In the genomic region with DNA sequence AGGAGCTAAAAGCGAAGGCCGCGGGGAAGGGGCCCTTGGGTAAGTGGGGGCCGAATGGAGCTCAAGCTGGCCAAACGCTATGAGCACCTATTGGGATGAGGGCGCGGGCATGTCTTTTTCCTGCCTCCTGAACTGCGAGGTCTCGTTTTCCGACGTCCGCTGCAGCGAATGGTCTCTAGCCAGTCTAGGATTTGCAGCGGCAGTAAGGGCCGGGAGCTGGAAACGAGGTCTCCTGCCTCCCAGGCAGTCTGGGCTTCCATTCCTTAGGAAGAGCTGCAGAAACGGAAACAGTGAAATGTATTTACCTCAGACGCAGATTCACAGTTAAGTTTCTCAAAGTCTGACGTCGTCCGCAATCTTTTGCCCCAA, we compare ENCODE assay signal across 7 cellular contexts. TPM values are rescaled to one million over a fixed set of nuclear protein-coding genes. Genes with fewer than 3 reads are reported as not detected.
DNase-seq lines count a peak whose midpoint lies in the region; ATAC-seq, FAIRE-seq and TF ChIP-seq lines count a peak whose summit lies in the region.

No MANE protein-coding gene starts in this region.

- peak overlapping the region; percentile 79; the same call in 1 of the 2 replicates for H4K8ac ChIP-seq in H1 (ENCODE audit: extremely low read depth, insufficient read depth, low read length)

- peak in 2 of 3 donors; percentile 2 to 5 for ATAC-seq in natural killer cell
- ATAC-seq in HG02885 (IDR thresholded peaks at IDR 0.05; ENCODE audit: poor library complexity, unreplicated experiment): no peak
- ATAC-seq in HG03097 (IDR thresholded peaks at IDR 0.05; ENCODE audit: low FRiP score, unreplicated experiment): no peak

- H3K4me1 ChIP-seq in OCI-LY7 (ENCODE audit: insufficient read depth, low read length, poor library complexity, severe bottlenecking) (peaks cover 53% of the 10 kb centered on the region), H1 (replicated peaks in 1 of 4; ENCODE audit: control insufficient read depth in 3 of 4, insufficient read depth in 4 of 4, low read length in 3 of 4) (peaks cover 0 to 8% (median 3%) of the 10 kb centered on the region in 4 experiments; a peak in 6 of 7 replicates)

- intact Hi-C loops in OCI-LY7 (cut with micrococcal nuclease; ENCODE audit: unreplicated experiment): loop anchor here (2.0 to 10.0 kb wide), 3 partner anchors 32 to 356 kb away; a partner anchor contains a TSS
- intact Hi-C loops in natural killer cell (cut with micrococcal nuclease): loop anchor here (1.0 kb wide), 2 partner anchors 33 to 39 kb away; no protein-coding TSS in a partner anchor

- FAIRE-seq in GM19239 (lab: Jason Lieb, UNC) (peak; percentile 89), H1 (lab: Jason Lieb, UNC) (no peak)

- H3K36me3 Mint-ChIP-seq in natural killer cell: no peaks in the 10 kb centered on the region

- CTCF ChIA-PET in OCI-LY7 (lab: Charles Lee; ENCODE audit: unreplicated experiment) (no interaction called here), H1 (lab: Charles Lee; ENCODE audit: partially characterized antibody) (interaction anchor here (0.8 to 2.5 kb wide), 9 partner anchors 11 to 548 kb away, joined by 3 to 16 read pairs (median 5); a partner anchor contains a TSS)

- no peak overlapping the region; the same call in 1 of the 2 replicates for H3K18ac ChIP-seq in H1 (ENCODE audit: extremely low read depth, low read length)

- peak overlapping the region; percentile 98 for H3K4me3 ChIP-seq in OCI-LY7 (ENCODE audit: low read depth, low read length, poor library complexity, severe bottlenecking)
- H3K4me3 ChIP-seq in H1 (ENCODE audit: extremely low read depth in 1 of 4, insufficient read depth in 2 of 4, low read depth in 3 of 4, low read length in 4 of 4): peak overlapping the region; percentile 80 to 99 (median 94)

- H3K9me2 ChIP-seq in OCI-LY7 (ENCODE audit: insufficient read depth, low read length): no peaks in the 10 kb centered on the region

- no peak overlapping the region for H2BK120ac ChIP-seq in H1 (replicated peaks; ENCODE audit: low read depth, low read length)

- H3K79me2 ChIP-seq in OCI-LY7 (ENCODE audit: insufficient read depth, low read depth, low read length) (peaks cover 45% of the 10 kb centered on the region), H1 (ENCODE audit: control insufficient read depth in 1 of 2, insufficient read depth in 2 of 2, low read length in 2 of 2) (peaks cover 5 to 34% of the 10 kb centered on the region in 2 experiments; a peak in 3 of 4 replicates)

- H3K36me3 ChIP-seq in OCI-LY7 (ENCODE audit: insufficient read depth, low read length) (peaks cover 43% of the 10 kb centered on the region), H1 (ENCODE audit: control insufficient read depth in 2 of 4, insufficient read depth in 4 of 4, low read length in 3 of 4) (peaks cover 3 to 27% (median 13%) of the 10 kb centered on the region in 4 experiments; a peak in 5 of 8 replicates)

- H4K20me1 ChIP-seq in OCI-LY7 (ENCODE audit: insufficient read depth, low read length) (peaks cover 14% of the 10 kb centered on the region), H1 (replicated peaks in 1 of 2; ENCODE audit: control insufficient read depth in 1 of 2, insufficient read depth in 2 of 2, low read length in 2 of 2) (peaks cover 0 to 4% of the 10 kb centered on the region in 2 experiments)

- peaks cover 3% of the 10 kb centered on the region; the same call in 1 of the 2 replicates for H3K23me2 ChIP-seq in H1 (ENCODE audit: low read depth, low read length)

- TF ChIP-seq EP300 in H1 (IDR thresholded peaks at IDR 0.05; ENCODE audit: borderline replicate concordance in 1 of 2, low read depth in 2 of 2, low read length in 2 of 2): no peak

- peak overlapping the region; percentile 96 for H2BK5ac ChIP-seq in H1 (ENCODE audit: low read depth, low read length)

- POLR2A ChIA-PET in OCI-LY7 (lab: Charles Lee) (interaction anchor here (0.5 to 2.4 kb wide), 7 partner anchors 11 to 116 kb away, joined by 3 to 16 read pairs (median 5); a partner anchor contains a TSS), H1 (lab: Charles Lee; ENCODE audit: partially characterized antibody) (interaction anchor here (0.8 to 10.3 kb wide), 20 partner anchors 10 to 223 kb away, joined by 3 to 233 read pairs (median 6); a partner anchor contains a TSS)

- no peaks in the 10 kb centered on the region for H3K9me3 ChIP-seq in OCI-LY7 (ENCODE audit: low read length)
- no peaks in the 10 kb centered on the region for H3K9me3 ChIP-seq in H1 (ENCODE audit: insufficient read depth in 2 of 2, low read depth in 1 of 2, low read length in 1 of 2)

- no peak overlapping the region for H4K91ac ChIP-seq in H1 (replicated peaks; ENCODE audit: insufficient read length, low read length)

- H3K9me3 Mint-ChIP-seq in natural killer cell: no peaks in the 10 kb centered on the region

- no peaks in the 10 kb centered on the region for H3K27me3 Mint-ChIP-seq in natural killer cell (ENCODE audit: low read depth in 2 of 2)

- BruUV-seq in OCI-LY7 (replicated peaks; lab: Mats Ljungman, UMichigan): TSS peak; percentile 76

- 2% methylated on average over 21 of the region's 21 CpGs; no CpG with 5 or more reads in 1 of the 2 experiments for WGBS in H1 (ENCODE audit: extremely low coverage in 1 of 2, insufficient coverage in 1 of 2, insufficient read length in 1 of 2, insufficient replicate concordance in 2 of 2, low coverage in 1 of 2, low lambda C conversion rate in 2 of 2, missing lambda C conversion rate in 1 of 2), 2 experiments

- H3K9ac ChIP-seq in H1 (replicated peaks in 1 of 4; ENCODE audit: extremely low read depth in 1 of 4, low read depth in 3 of 4, low read length in 3 of 4): peak overlapping the region; percentile 82 to 89 (median 87)

- TF ChIP-seq RAD21 in H1 (IDR thresholded peaks at IDR 0.05 in 1 of 2, conservative IDR thresholded peaks at IDR 0.05 in 1 of 2; ENCODE audit: low read depth in 2 of 2, low read length in 2 of 2): no peak

- H3K79me1 ChIP-seq in H1 (ENCODE audit: low read depth, low read length): peaks cover 8% of the 10 kb centered on the region

- no peaks in the 10 kb centered on the region for H3K27me3 ChIP-seq in H1 (replicated peaks in 1 of 4; ENCODE audit: control insufficient read depth in 3 of 4, extremely low read depth in 1 of 4, insufficient read depth in 3 of 4, low read length in 3 of 4)

- H3K4me2 ChIP-seq in OCI-LY7 (ENCODE audit: low read length) (peak overlapping the region; percentile 80), H1 (ENCODE audit: insufficient read depth in 1 of 2, low read depth in 2 of 2, low read length in 2 of 2) (peak overlapping the region; percentile 77 to 81)

- no peak for TF ChIP-seq POLR2A in H1 (IDR thresholded peaks at IDR 0.05; ENCODE audit: control extremely low read depth in 1 of 2, low read depth in 2 of 2, low read length in 2 of 2)

- H3K4me1 Mint-ChIP-seq in natural killer cell: peaks cover 29 to 32% of the 10 kb centered on the region in 2 donors

- H2BK20ac ChIP-seq in H1 (ENCODE audit: low read length): no peak overlapping the region

- peak overlapping the region; percentile 97 for H3K4me3 Mint-ChIP-seq in natural killer cell

- no peak overlapping the region for H3K4ac ChIP-seq in H1 (replicated peaks; ENCODE audit: insufficient read length, low read depth, low read length)

- peak overlapping the region; percentile 70 for H3K56ac ChIP-seq in H1 (replicated peaks; ENCODE audit: insufficient read length, low read depth, low read length)

- H3K27ac ChIP-seq in OCI-LY7 (ENCODE audit: low read depth, low read length, poor library complexity, severe bottlenecking) (peak overlapping the region; percentile 77), H1 (ENCODE audit: low read depth, low read length) (peak overlapping the region; percentile 80; the same call in 1 of the 2 replicates)

- peak overlapping the region in 1 of 2 donors; percentile 96 for H3K27ac Mint-ChIP-seq in natural killer cell

- H2AK5ac ChIP-seq in H1 (ENCODE audit: low read depth, low read length): peak overlapping the region; percentile 54; the same call in 1 of the 2 replicates

- no peak overlapping the region for H4K5ac ChIP-seq in H1 (ENCODE audit: insufficient read length, low read depth, low read length)

- no peak overlapping the region for H2BK12ac ChIP-seq in H1 (ENCODE audit: low read depth, low read length)

- no peak overlapping the region for H3K23ac ChIP-seq in H1 (ENCODE audit: insufficient read length)

- TF ChIP-seq CTCF in OCI-LY7 (conservative IDR thresholded peaks at IDR 0.05; ENCODE audit: low read length) (no peak), H1 (IDR thresholded peaks at IDR 0.05; ENCODE audit: control extremely low read depth in 1 of 3, insufficient read depth in 1 of 3, low read depth in 1 of 3, low read length in 3 of 3) (no peak), natural killer cell (IDR thresholded peaks at IDR 0.05) (no peak)

- no peak overlapping the region for H2BK15ac ChIP-seq in H1 (ENCODE audit: low read length)

- no peak for DNase-seq in GM19239 (ENCODE audit: insufficient read length, low spot score)
- DNase-seq in OCI-LY7 (ENCODE audit: low spot score): peak; percentile 22
- no peak for DNase-seq in H1 (ENCODE audit: low read depth in 1 of 2, low spot score in 2 of 2)
- DNase-seq in natural killer cell: peak; percentile 32
- no peak for DNase-seq in SKM-1 (lab: John Stamatoyannopoulos, UW; ENCODE audit: unreplicated experiment)

- H2AFZ ChIP-seq in OCI-LY7 (ENCODE audit: low read length): peak overlapping the region; percentile 11; the same call in 1 of the 2 replicates
- no peak overlapping the region for H2AFZ ChIP-seq in H1 (ENCODE audit: low read length)

- H3K14ac ChIP-seq in H1 (ENCODE audit: insufficient read length): no peak overlapping the region

RNA-seq across cellular contexts. Expression of a gene that starts 0.5 kb away (rescaled TPM):
- 313 and 486 TPM in 2 replicates for total RNA-seq in OCI-LY7 (2014; rRNA removed; shearing (Covaris generic))
- 226 and 250 TPM in 2 replicates for total RNA-seq in OCI-LY7 (2022)
- total RNA-seq in H1 (2021; fragmentation: NEBNext Ultra II Directional; extraction: Animal tissue kit (Norgen Biotek cat#: 25700)): 305 and 322 TPM in 2 replicates
- 83.3 and 138 TPM in 2 replicates for polyA plus RNA-seq in H1 (2011; rRNA removed)
- polyA plus RNA-seq in H1 (2011; cell fraction: cytosol; rRNA removed): 282 TPM
- polyA plus RNA-seq in H1 (2011; cell fraction: nucleus; rRNA removed): 36.5 TPM
- polyA plus RNA-seq in H1 (2012, experiment 1 of 2): 470 to 570 TPM (median 490 TPM) in 4 replicates
- polyA plus RNA-seq in H1 (2012, experiment 2 of 2): 141 TPM
- 965 TPM for polyA plus RNA-seq in H1 (2013, experiment 1 of 2)
- 959 TPM for polyA plus RNA-seq in H1 (2013, experiment 2 of 2)
- polyA minus RNA-seq in H1 (2011; rRNA and poly(A)+ RNA removed): 8.2 and 9.6 TPM in 2 replicates
- 42.3 TPM for polyA minus RNA-seq in H1 (2011; cell fraction: cytosol; rRNA and poly(A)+ RNA removed)
- 34.3 TPM for polyA minus RNA-seq in H1 (2011; cell fraction: nucleus; rRNA and poly(A)+ RNA removed)
- total RNA-seq in natural killer cell: 100 to 1,000 TPM; 192 to 239 (median 229) TPM

RNA-seq across cellular contexts. Expression of a gene that starts 0.7 kb away (rescaled TPM):
- total RNA-seq in OCI-LY7 (2014; rRNA removed; shearing (Covaris generic)): 22.0 and 23.0 TPM in 2 replicates
- total RNA-seq in OCI-LY7 (2022) (21.2 and 24.9 TPM in 2 replicates), natural killer cell (1 to 10 TPM; 4.4 to 8.8 (median 6.8) TPM)
- total RNA-seq in H1 (2021; fragmentation: NEBNext Ultra II Directional; extraction: Animal tissue kit (Norgen Biotek cat#: 25700)): 20.3 and 21.3 TPM in 2 replicates
- 19.7 and 21.4 TPM in 2 replicates for polyA plus RNA-seq in H1 (2011; rRNA removed)
- 26.3 TPM for polyA plus RNA-seq in H1 (2011; cell fraction: cytosol; rRNA removed)
- 18.4 TPM for polyA plus RNA-seq in H1 (2011; cell fraction: nucleus; rRNA removed)
- polyA plus RNA-seq in H1 (2012, experiment 1 of 2): 24.1 to 30.2 TPM (median 28.9 TPM) in 4 replicates
- polyA plus RNA-seq in H1 (2012, experiment 2 of 2): 17.1 TPM
- 16.7 TPM for polyA plus RNA-seq in H1 (2013, experiment 1 of 2)
- 16.9 TPM for polyA plus RNA-seq in H1 (2013, experiment 2 of 2)
- 17.1 and 17.4 TPM in 2 replicates for polyA minus RNA-seq in H1 (2011; rRNA and poly(A)+ RNA removed)
- 7.3 TPM for polyA minus RNA-seq in H1 (2011; cell fraction: cytosol; rRNA and poly(A)+ RNA removed)
- polyA minus RNA-seq in H1 (2011; cell fraction: nucleus; rRNA and poly(A)+ RNA removed): 7.7 TPM

RNA-seq across cellular contexts. Expression of a gene that starts 6.0 kb away (rescaled TPM):
- 16.3 and 16.8 TPM in 2 replicates for total RNA-seq in OCI-LY7 (2014; rRNA removed; shearing (Covaris generic))
- total RNA-seq in OCI-LY7 (2022) (20.3 and 24.5 TPM in 2 replicates), natural killer cell (10 to 100 TPM in 2 of 3 donors, 1 to 10 TPM in 1; 8.5 to 11.0 (median 10.6) TPM)
- total RNA-seq in H1 (2021; fragmentation: NEBNext Ultra II Directional; extraction: Animal tissue kit (Norgen Biotek cat#: 25700)): 16.7 and 20.2 TPM in 2 replicates
- 16.6 and 18.5 TPM in 2 replicates for polyA plus RNA-seq in H1 (2011; rRNA removed)
- 15.0 TPM for polyA plus RNA-seq in H1 (2011; cell fraction: cytosol; rRNA removed)
- polyA plus RNA-seq in H1 (2011; cell fraction: nucleus; rRNA removed): 36.5 TPM
- 12.7 to 14.1 TPM (median 13.8 TPM) in 4 replicates for polyA plus RNA-seq in H1 (2012, experiment 1 of 2)
- polyA plus RNA-seq in H1 (2012, experiment 2 of 2): 11.0 TPM
- 14.8 TPM for polyA plus RNA-seq in H1 (2013, experiment 1 of 2)
- 12.6 TPM for polyA plus RNA-seq in H1 (2013, experiment 2 of 2)
- 28.6 and 29.3 TPM in 2 replicates for polyA minus RNA-seq in H1 (2011; rRNA and poly(A)+ RNA removed)
- 10.1 TPM for polyA minus RNA-seq in H1 (2011; cell fraction: cytosol; rRNA and poly(A)+ RNA removed)
- polyA minus RNA-seq in H1 (2011; cell fraction: nucleus; rRNA and poly(A)+ RNA removed): 25.2 TPM

RNA-seq across cellular contexts. Expression of a gene that starts 10.7 kb away (rescaled TPM):
- total RNA-seq in OCI-LY7 (2014; rRNA removed; shearing (Covaris generic)): 4.4 and 14.9 TPM in 2 replicates
- total RNA-seq in OCI-LY7 (2022): 6.4 and 7.7 TPM in 2 replicates
- total RNA-seq in H1 (2021; fragmentation: NEBNext Ultra II Directional; extraction: Animal tissue kit (Norgen Biotek cat#: 25700)): 114 and 115 TPM in 2 replicates
- 109 and 149 TPM in 2 replicates for polyA plus RNA-seq in H1 (2011; rRNA removed)
- polyA plus RNA-seq in H1 (2011; cell fraction: cytosol; rRNA removed): 117 TPM
- polyA plus RNA-seq in H1 (2011; cell fraction: nucleus; rRNA removed): 1,123 TPM
- polyA plus RNA-seq in H1 (2012, experiment 1 of 2): 136 to 155 TPM (median 141 TPM) in 4 replicates
- 102 TPM for polyA plus RNA-seq in H1 (2012, experiment 2 of 2)
- 102 TPM for polyA plus RNA-seq in H1 (2013, experiment 1 of 2)
- polyA plus RNA-seq in H1 (2013, experiment 2 of 2): 83.3 TPM
- polyA minus RNA-seq in H1 (2011; rRNA and poly(A)+ RNA removed): 82.5 and 154 TPM in 2 replicates
- 100 TPM for polyA minus RNA-seq in H1 (2011; cell fraction: cytosol; rRNA and poly(A)+ RNA removed)
- polyA minus RNA-seq in H1 (2011; cell fraction: nucleus; rRNA and poly(A)+ RNA removed): 265 TPM
- 1 to 10 TPM; 4.3 to 5.0 (median 4.4) TPM for total RNA-seq in natural killer cell

Comparison
In these comparisons a context has a peak if more than half of its experiments do, and no peak if none do; other contexts are left out.
1. DNase-seq: peak in OCI-LY7 (single experiment) and natural killer cell (single experiment); none in GM19239 (single experiment), H1 (0 of 2) and SKM-1 (single experiment).
2. ATAC-seq: peak in natural killer cell (2 of 3); none in HG02885 (single experiment) and HG03097 (single experiment).